ENCODE assay signal across 2 cellular contexts in genomic region chr10:89352039-89352597, GRCh38.
TF ChIP-seq lines count a peak whose summit lies in the region.

No MANE protein-coding gene starts in this region.

TF ChIP-seq in Ishikawa, 13 proteins besides CTCF, POLR2A, EP300 and RAD21 (continued from another document):
- TF ChIP-seq YY1 (IDR thresholded peaks at IDR 0.05; ENCODE audit: low read depth) (peak; percentile 23; the same call in 1 of the 2 replicates), REST (IDR thresholded peaks at IDR 0.05; ENCODE audit: low read depth) (no peak), TEAD4 (IDR thresholded peaks at IDR 0.05) (peak; percentile 71), TCF12 (IDR thresholded peaks at IDR 0.05; ENCODE audit: low read depth) (no peak; the same call in 1 of the 2 replicates), ZBTB7A (IDR thresholded peaks at IDR 0.05; ENCODE audit: low read depth) (no peak), CEBPB (IDR thresholded peaks at IDR 0.05) (peak; percentile 28; the same call in 1 of the 2 replicates), USF1 (IDR thresholded peaks at IDR 0.05) (peak; percentile 22; the same call in 1 of the 2 replicates), MAX (IDR thresholded peaks at IDR 0.05) (peak; percentile 91), TAF1 (IDR thresholded peaks at IDR 0.05; ENCODE audit: low read depth) (no peak), EGR1 (IDR thresholded peaks at IDR 0.05) (no peak)

TF ChIP-seq in endothelial cell of umbilical vein, 7 proteins besides CTCF, POLR2A, EP300 and RAD21 (continued from another document):
- TF ChIP-seq POLR2AphosphoS5 (IDR thresholded peaks at IDR 0.05; ENCODE audit: insufficient read depth, low read depth, low read length) (no peak), MYC (IDR thresholded peaks at IDR 0.05; ENCODE audit: low read depth, low read length) (no peak), MAX (IDR thresholded peaks at IDR 0.05; ENCODE audit: insufficient read depth, insufficient read length) (no peak), JUN (IDR thresholded peaks at IDR 0.05; ENCODE audit: borderline replicate concordance, insufficient read depth, insufficient read length, low read depth) (no peak), FOS (IDR thresholded peaks at IDR 0.05; ENCODE audit: borderline replicate concordance, insufficient read depth, low read length) (no peak), EZH2 (IDR thresholded peaks at IDR 0.05; ENCODE audit: borderline replicate concordance, low read depth, low read length, severe bottlenecking) (no peak)
